15 cellular contexts compared by ENCODE assay signal in genomic region chr14:105465209-105466031, GRCh38. TPM values are rescaled to one million over a fixed set of nuclear protein-coding genes. Genes with fewer than 3 reads are reported as not detected.
DNase-seq lines count a peak whose midpoint lies in the region; ATAC-seq, FAIRE-seq and TF ChIP-seq lines count a peak whose summit lies in the region.
"Had no signal": no experiment of that assay in that cellular context is flagged by ENCODE, and none has a peak within 500 bp of the region (broad histone marks: within the 10 kb centered on the region; RNA-seq: fewer than 3 reads in every experiment).

No MANE protein-coding gene starts in this region.

- 94% methylated on average over 20 of the region's 20 CpGs; no CpG with 5 or more reads in 1 of the 2 donors for WGBS in body of pancreas, 2 donors

- no peaks in the 10 kb centered on the region for H3K27me3 ChIP-seq in astrocyte (ENCODE audit: insufficient read depth, low read length)
- H3K27me3 ChIP-seq in body of pancreas, result no peaks in the 10 kb centered on the region
- H3K27me3 ChIP-seq: BE2C had no signal

- no peak overlapping the region for H2AFZ ChIP-seq in astrocyte (ENCODE audit: low read depth, low read length)

- H3K4me3 Mint-ChIP-seq in astrocyte (ENCODE audit: unreplicated experiment), result no peak overlapping the region
- H3K4me3 Mint-ChIP-seq: activated CD4-positive, alpha-beta T cell treated with anti-CD3 and anti-CD28 coated beads for 36 hours had no signal

- no peak overlapping the region for H3K9ac ChIP-seq in astrocyte (ENCODE audit: low read length)

- H3K4me3 ChIP-seq in astrocyte (ENCODE audit: insufficient read depth, low read depth, low read length), result no peak overlapping the region
- H3K4me3 ChIP-seq in body of pancreas, result no peak overlapping the region

- FAIRE-seq in astrocyte (lab: Jason Lieb, UNC), result no peak
- FAIRE-seq: endothelial cell of umbilical vein had no signal

- peaks cover 11% of the 10 kb centered on the region for H3K4me1 ChIP-seq in astrocyte (ENCODE audit: insufficient read depth, low read length)
- H3K4me1 ChIP-seq in body of pancreas, result peaks cover 10% of the 10 kb centered on the region

- no peaks in the 10 kb centered on the region for H3K27me3 Mint-ChIP-seq in astrocyte (ENCODE audit: low read depth, unreplicated experiment)
- H3K27me3 Mint-ChIP-seq: activated CD4-positive, alpha-beta T cell treated with anti-CD3 and anti-CD28 coated beads for 36 hours had no signal

- TF ChIP-seq CTCF in astrocyte (IDR thresholded peaks at IDR 0.05; ENCODE audit: insufficient read depth, low read depth, low read length), result no peak
- TF ChIP-seq CTCF in body of pancreas (IDR thresholded peaks at IDR 0.05), result no peak

- no peak overlapping the region for H3K27ac Mint-ChIP-seq in astrocyte (ENCODE audit: unreplicated experiment)
- H3K27ac Mint-ChIP-seq: activated CD4-positive, alpha-beta T cell treated with anti-CD3 and anti-CD28 coated beads for 36 hours had no signal

- no peak overlapping the region for H3K27ac ChIP-seq in astrocyte (ENCODE audit: low read depth, low read length)
- no peak overlapping the region for H3K27ac ChIP-seq in body of pancreas

- H3K36me3 Mint-ChIP-seq in astrocyte (ENCODE audit: low read depth, unreplicated experiment), result peaks cover 3% of the 10 kb centered on the region

- DNase-seq in Daoy (ENCODE audit: low read depth) (peak; percentile 45), LHCN-M2 (ENCODE audit: low read depth) (peak; percentile 43), astrocyte (ENCODE audit: low read depth) (no peak), iPS-NIHi7 (ENCODE audit: extremely low spot score) (peak; percentile 65), body of pancreas (no peak), left colon (no peak), pons (ENCODE audit: low spot score) (no peak)
- DNase-seq: activated CD4-positive, alpha-beta T cell treated with anti-CD3 and anti-CD28 coated beads for 36 hours; BE2C; hippocampal formation; NCI-H526; stimulated activated CD4-positive, alpha-beta T cell treated with anti-CD3 and anti-CD28 coated beads, Interleukin-4, amount 100 ng/mL, for 1 hour; stimulated activated naive CD8-positive, alpha-beta T cell treated with anti-CD3 and anti-CD28 coated beads, Interleukin-15, Interleukin-2, amounts not matched to agents 100 U/mL and 50 U/mL, for 24 hours had no signal

- H3K9me3 Mint-ChIP-seq in astrocyte (ENCODE audit: unreplicated experiment), result no peaks in the 10 kb centered on the region

- peaks cover 2% of the 10 kb centered on the region for H3K36me3 ChIP-seq in astrocyte (ENCODE audit: insufficient read depth, low read length)
- peaks cover 0 to 16% of the 10 kb centered on the region in 2 donors for H3K36me3 ChIP-seq in body of pancreas (replicated peaks in 1 of 2; ENCODE audit: insufficient read depth in 1 of 2, low read depth in 2 of 2)

- H3K4me2 ChIP-seq in astrocyte (ENCODE audit: low read length), result peak overlapping the region; percentile 19

- ATAC-seq in SK-N-SH treated with all-trans-retinoic acid at 6 μM for 48 hours (no peak), body of pancreas (no peak), left colon (no peak)
- ATAC-seq: activated CD4-positive, alpha-beta T cell treated with anti-CD3 and anti-CD28 coated beads for 36 hours; stimulated activated naive CD8-positive, alpha-beta T cell treated with anti-CD3 and anti-CD28 coated beads, Interleukin-15, Interleukin-2, amounts not matched to agents 100 U/mL and 50 U/mL, for 24 hours had no signal

- no peak for TF ChIP-seq POLR2A in body of pancreas (IDR thresholded peaks at IDR 0.05)

- H3K4me1 Mint-ChIP-seq in astrocyte (ENCODE audit: low read depth, unreplicated experiment), result peaks cover 6% of the 10 kb centered on the region
- H3K4me1 Mint-ChIP-seq: activated CD4-positive, alpha-beta T cell treated with anti-CD3 and anti-CD28 coated beads for 36 hours had no signal

- peaks cover 29% of the 10 kb centered on the region for H4K20me1 ChIP-seq in astrocyte (ENCODE audit: insufficient read depth, low read length)

- H3K9me3 ChIP-seq in astrocyte (ENCODE audit: insufficient read depth, low read depth, low read length) (no peaks in the 10 kb centered on the region), body of pancreas (no peaks in the 10 kb centered on the region)
- H3K9me3 ChIP-seq: BE2C had no signal

- H3K79me2 ChIP-seq in astrocyte (ENCODE audit: insufficient read depth, low read length), result no peaks in the 10 kb centered on the region

- intact Hi-C loops in body of pancreas (cut with DNase I), result no loop called here
- intact Hi-C loops in left colon (cut with DNase I, micrococcal nuclease), result loop anchor here in 1 of 2 donors (10.0 kb wide), 1 partner anchor 51 kb away; the partner anchor contains the start of gene MTA1

TF ChIP-seq in SK-N-SH treated with all-trans-retinoic acid at 6 μM for 48 hours, 23 proteins besides CTCF, POLR2A, EP300 and RAD21:
- TF ChIP-seq TCF4 (CRISPR knock-in tag; IDR thresholded peaks at IDR 0.05; ENCODE audit: borderline replicate concordance), result no peak
- TF ChIP-seq, protein P1, sequence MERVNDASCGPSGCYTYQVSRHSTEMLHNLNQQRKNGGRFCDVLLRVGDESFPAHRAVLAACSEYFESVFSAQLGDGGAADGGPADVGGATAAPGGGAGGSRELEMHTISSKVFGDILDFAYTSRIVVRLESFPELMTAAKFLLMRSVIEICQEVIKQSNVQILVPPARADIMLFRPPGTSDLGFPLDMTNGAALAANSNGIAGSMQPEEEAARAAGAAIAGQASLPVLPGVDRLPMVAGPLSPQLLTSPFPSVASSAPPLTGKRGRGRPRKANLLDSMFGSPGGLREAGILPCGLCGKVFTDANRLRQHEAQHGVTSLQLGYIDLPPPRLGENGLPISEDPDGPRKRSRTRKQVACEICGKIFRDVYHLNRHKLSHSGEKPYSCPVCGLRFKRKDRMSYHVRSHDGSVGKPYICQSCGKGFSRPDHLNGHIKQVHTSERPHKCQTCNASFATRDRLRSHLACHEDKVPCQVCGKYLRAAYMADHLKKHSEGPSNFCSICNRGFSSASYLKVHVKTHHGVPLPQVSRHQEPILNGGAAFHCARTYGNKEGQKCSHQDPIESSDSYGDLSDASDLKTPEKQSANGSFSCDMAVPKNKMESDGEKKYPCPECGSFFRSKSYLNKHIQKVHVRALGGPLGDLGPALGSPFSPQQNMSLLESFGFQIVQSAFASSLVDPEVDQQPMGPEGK (CRISPR knock-in tag; IDR thresholded peaks at IDR 0.05; ENCODE audit: borderline replicate concordance), result no peak
- no peak for TF ChIP-seq ZNF565 (CRISPR knock-in tag; conservative IDR thresholded peaks at IDR 0.05; ENCODE audit: low read depth)
- no peak for TF ChIP-seq SNAI2 (CRISPR knock-in tag; IDR thresholded peaks at IDR 0.05)
- TF ChIP-seq ARNTL (CRISPR knock-in tag; IDR thresholded peaks at IDR 0.05; ENCODE audit: borderline replicate concordance, low read depth), result no peak
- no peak for TF ChIP-seq POU6F1 (CRISPR knock-in tag; IDR thresholded peaks at IDR 0.05; ENCODE audit: borderline replicate concordance, low read depth)
- TF ChIP-seq CSDC2 (CRISPR knock-in tag; IDR thresholded peaks at IDR 0.05), result no peak

RNA-seq across cellular contexts. Expression of gene CRIP2, which starts 9.2 kb away (rescaled TPM):
- total RNA-seq in Daoy (2014; rRNA removed; shearing (Covaris generic)), result 88.8 and 94.1 TPM in 2 replicates
- total RNA-seq in LHCN-M2 (2014; rRNA removed) (152 and 159 TPM in 2 replicates), astrocyte (56.0 and 71.8 TPM in 2 replicates), body of pancreas (10 to 100 TPM; 65.9 to 96.6 TPM), left colon (10 to 100 TPM; 13.0 to 19.2 TPM)
- polyA plus RNA-seq in LHCN-M2 (2012), result 165 TPM

RNA-seq across cellular contexts. Expression of gene CRIP1, which starts 21.3 kb away (rescaled TPM):
- 15.0 and 20.4 TPM in 2 replicates for total RNA-seq in Daoy (2014; rRNA removed; shearing (Covaris generic))
- total RNA-seq in LHCN-M2 (2014; rRNA removed) (not detected in 2 replicates), astrocyte (21.3 and 29.5 TPM in 2 replicates), body of pancreas (1 to 10 TPM; 2.6 to 5.4 TPM), left colon (100 to 1,000 TPM in 1 of 2 donors, 10 to 100 TPM in 1; 86.8 to 222 TPM)
- polyA plus RNA-seq in LHCN-M2 (2012), result 0.79 TPM

RNA-seq across cellular contexts. Expression of gene TEDC1, which starts 25.6 kb away (rescaled TPM):
- 61.9 and 73.5 TPM in 2 replicates for total RNA-seq in Daoy (2014; rRNA removed; shearing (Covaris generic))
- total RNA-seq in LHCN-M2 (2014; rRNA removed), result 25.5 and 29.0 TPM in 2 replicates
- 8.8 TPM for polyA plus RNA-seq in LHCN-M2 (2012)
- total RNA-seq in astrocyte, result 4.0 and 5.5 TPM in 2 replicates
- total RNA-seq in body of pancreas, result 10 to 100 TPM in 1 of 2 donors, 1 to 10 TPM in 1; 1.6 to 12.2 TPM
- 10 to 100 TPM; 15.7 to 25.8 TPM for total RNA-seq in left colon

RNA-seq across cellular contexts. Expression of gene MTA1, which starts 45.8 kb away (rescaled TPM):
- total RNA-seq in Daoy (2014; rRNA removed; shearing (Covaris generic)), result 37.9 and 49.1 TPM in 2 replicates
- total RNA-seq in LHCN-M2 (2014; rRNA removed) (46.7 and 47.9 TPM in 2 replicates), astrocyte (93.7 and 111 TPM in 2 replicates), body of pancreas (10 to 100 TPM; 69.8 to 92.6 TPM), left colon (10 to 100 TPM; 59.2 to 77.4 TPM)
- 37.4 TPM for polyA plus RNA-seq in LHCN-M2 (2012)

Comparison
In these comparisons a context has a peak if more than half of its experiments do, and no peak if none do; other contexts are left out.
1. DNase-seq: peak in Daoy (single experiment), LHCN-M2 (single experiment) and iPS-NIHi7 (single experiment); none in astrocyte (single experiment), body of pancreas (0 of 4), left colon (0 of 2) and pons (single experiment).